In the genomic region with DNA sequence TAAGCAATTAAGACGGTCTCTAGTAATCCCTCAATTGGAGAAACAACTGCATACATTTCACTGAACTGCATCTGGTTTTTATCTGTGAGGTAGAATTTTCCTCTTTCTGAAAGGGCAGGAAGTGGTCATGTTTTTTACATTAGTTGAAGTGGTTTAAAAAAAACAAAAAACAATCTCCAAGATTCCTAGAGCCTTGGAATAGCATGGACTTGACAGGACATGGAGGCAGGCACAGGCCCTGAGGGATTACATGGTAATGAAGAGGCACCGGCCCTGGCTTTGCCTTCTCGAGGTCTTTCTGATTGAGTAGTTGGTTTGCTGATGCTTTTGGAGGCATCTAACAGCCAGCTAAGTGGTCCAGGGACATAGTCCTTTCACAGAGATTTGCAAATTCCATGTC, we compare ENCODE assay signal across 23 cellular contexts.
"Had no signal": no experiment of that assay in that cellular context is flagged by ENCODE, and none has a peak within 500 bp of the region (broad histone marks: within the 10 kb centered on the region; RNA-seq: fewer than 3 reads in every experiment).

No MANE protein-coding gene starts in this region.

- H3K27ac Mint-ChIP-seq: activated naive CD8-positive, alpha-beta T cell treated with anti-CD3 and anti-CD28 coated beads for 36 hours; activated T-helper 2 cell treated with anti-CD3 and anti-CD28 coated beads, Interferon-gamma antibody, Interleukin-2, Interleukin-4, amounts not matched to agents 10 μg/mL and 5 μg/mL and 100 μg/mL, durations not matched to agents 14 hours and 24 hours and 36 hours; stimulated activated naive CD8-positive, alpha-beta T cell treated with anti-CD3 and anti-CD28 coated beads, Interleukin-15, Interleukin-2, amounts not matched to agents 100 ng/mL and 50 ng/mL, for 24 hours had no signal

- H3K36me3 ChIP-seq: lower lobe of right lung, ovary, right atrium auricular region, thyroid gland, upper lobe of right lung had no signal

- H3K27me3 Mint-ChIP-seq: activated naive CD8-positive, alpha-beta T cell treated with anti-CD3 and anti-CD28 coated beads for 36 hours; naive thymus-derived CD4-positive, alpha-beta T cell; stimulated activated naive CD8-positive, alpha-beta T cell treated with anti-CD3 and anti-CD28 coated beads, Interleukin-15, Interleukin-2, amounts not matched to agents 100 ng/mL and 50 ng/mL, for 24 hours; T-cell had no signal

- DNase-seq: activated CD8-positive, alpha-beta memory T cell treated with anti-CD3 and anti-CD28 coated beads, Interleukin-2, amount 50 U/mL, for 48 hours; activated naive CD4-positive, alpha-beta T cell; activated naive CD8-positive, alpha-beta T cell treated with anti-CD3 and anti-CD28 coated beads for 36 hours; activated T-cell treated with anti-CD3 and anti-CD28 coated beads, Interleukin-2, amount 50 U/mL, for 4 hours; cortex of kidney; foreskin keratinocyte; kidney; lower lobe of right lung; naive thymus-derived CD4-positive, alpha-beta T cell; ovary; psoas muscle; stimulated activated CD4-positive, alpha-beta T cell treated with anti-CD3 and anti-CD28 coated beads, Interleukin-12 subunit alpha, Interleukin-12 subunit beta, amount 100 ng/mL, for 4 hours; stimulated activated CD4-positive, alpha-beta T cell treated with anti-CD3 and anti-CD28 coated beads, Interleukin-4, amount 100 ng/mL, for 4 hours; substantia nigra; T-cell; thyroid gland; upper lobe of right lung had no signal

- H3K36me3 Mint-ChIP-seq: activated naive CD8-positive, alpha-beta T cell treated with anti-CD3 and anti-CD28 coated beads for 36 hours had no signal

- H3K9me3 Mint-ChIP-seq: activated naive CD8-positive, alpha-beta T cell treated with anti-CD3 and anti-CD28 coated beads for 36 hours; activated T-cell treated with anti-CD3 and anti-CD28 coated beads, Interleukin-2, amount 50 U/mL, for 4 hours; activated T-helper 2 cell treated with anti-CD3 and anti-CD28 coated beads, Interferon-gamma antibody, Interleukin-2, Interleukin-4, amounts not matched to agents 10 μg/mL and 5 μg/mL and 100 μg/mL, durations not matched to agents 14 hours and 24 hours and 36 hours; neural crest cell; stimulated activated naive CD8-positive, alpha-beta T cell treated with anti-CD3 and anti-CD28 coated beads, Interleukin-15, Interleukin-2, amounts not matched to agents 100 ng/mL and 50 ng/mL, for 24 hours; T-cell had no signal

- H3K4me3 Mint-ChIP-seq: activated naive CD8-positive, alpha-beta T cell treated with anti-CD3 and anti-CD28 coated beads for 36 hours; activated T-cell treated with anti-CD3 and anti-CD28 coated beads, Interleukin-2, amount 50 U/mL, for 4 hours; naive thymus-derived CD4-positive, alpha-beta T cell; neural crest cell; stimulated activated naive CD8-positive, alpha-beta T cell treated with anti-CD3 and anti-CD28 coated beads, Interleukin-15, Interleukin-2, amounts not matched to agents 100 ng/mL and 50 ng/mL, for 24 hours; T-cell had no signal

- H3K27me3 ChIP-seq: foreskin keratinocyte, ovary, right atrium auricular region, thyroid gland, upper lobe of right lung had no signal

- ATAC-seq: activated T-cell treated with anti-CD3 and anti-CD28 coated beads, Interleukin-2, amount 50 U/mL, for 4 hours; foreskin keratinocyte; left lobe of liver; lower lobe of right lung; naive thymus-derived CD4-positive, alpha-beta T cell; psoas muscle; T-cell; upper lobe of right lung had no signal

- H3K9me3 ChIP-seq: lower lobe of right lung, ovary, psoas muscle, right atrium auricular region, thyroid gland, upper lobe of right lung had no signal

- H3K4me1 ChIP-seq: foreskin keratinocyte, lower lobe of right lung, psoas muscle, right atrium auricular region, upper lobe of right lung had no signal

- H3K27ac ChIP-seq: epithelial cell of prostate, foreskin keratinocyte, lower lobe of right lung, ovary, psoas muscle, right atrium auricular region, thyroid gland, upper lobe of right lung had no signal

- H3K4me3 ChIP-seq: lower lobe of right lung, ovary, psoas muscle, right atrium auricular region, thyroid gland, upper lobe of right lung had no signal
